ENCODE assay signal across 10 cellular contexts in genomic region chr1:156055343-156055645, GRCh38. TPM values are rescaled to one million over a fixed set of nuclear protein-coding genes. Genes with fewer than 3 reads are reported as not detected.
DNase-seq lines count a peak whose midpoint lies in the region; ATAC-seq and TF ChIP-seq lines count a peak whose summit lies in the region.
"Had no signal": no experiment of that assay in that cellular context is flagged by ENCODE, and none has a peak within 500 bp of the region (broad histone marks: within the 10 kb centered on the region; RNA-seq: fewer than 3 reads in every experiment).

No MANE protein-coding gene starts in this region.

- H3K27ac ChIP-seq in heart right ventricle (peak overlapping the region; percentile 16 to 99 (median 96)), breast epithelium (peak overlapping the region; percentile 87 to 91), uterus (peak overlapping the region; percentile 93)

- H3K9me3 ChIP-seq in heart right ventricle (no peaks in the 10 kb centered on the region), breast epithelium (no peaks in the 10 kb centered on the region), mononuclear cell (ENCODE audit: low read depth, low read length) (no peaks in the 10 kb centered on the region), uterus (no peaks in the 10 kb centered on the region)

- DNase-seq in heart right ventricle (no peak), cardiac septum (ENCODE audit: low spot score) (no peak), breast epithelium (ENCODE audit: low spot score in 2 of 2) (no peak), uterus (no peak)
- no peak for DNase-seq in activated CD4-positive, alpha-beta T cell treated with anti-CD3 and anti-CD28 coated beads for 1 hour

- TF ChIP-seq CTCF in heart right ventricle (IDR thresholded peaks at IDR 0.05) (no peak), breast epithelium (IDR thresholded peaks at IDR 0.05) (no peak), uterus (IDR thresholded peaks at IDR 0.05) (no peak)

- TF ChIP-seq POLR2A in breast epithelium (IDR thresholded peaks at IDR 0.05) = no peak
- no peak for TF ChIP-seq POLR2A in uterus (IDR thresholded peaks at IDR 0.05)

- H3K36me3 ChIP-seq in heart right ventricle (peaks cover 0 to 30% (median 0%) of the 10 kb centered on the region in 9 donors), breast epithelium (no peaks in the 10 kb centered on the region), uterus (no peaks in the 10 kb centered on the region)

- 1% methylated on average over 7 of the region's 7 CpGs for WGBS in heart right ventricle, 2 donors

- H3K4me3 ChIP-seq in heart right ventricle (peak overlapping the region; percentile 66 to 86 (median 79)), breast epithelium (peak overlapping the region; percentile 79 to 90 (median 83)), mononuclear cell (ENCODE audit: low read length) (peak overlapping the region; percentile 92), uterus (peak overlapping the region; percentile 54 to 93)

- H3K27me3 ChIP-seq in heart right ventricle (no peaks in the 10 kb centered on the region), breast epithelium (no peaks in the 10 kb centered on the region), mononuclear cell (ENCODE audit: insufficient read depth, low read length) (no peaks in the 10 kb centered on the region), uterus (no peaks in the 10 kb centered on the region)

- intact Hi-C loops in heart right ventricle (cut with DNase I) (loop anchor here in 3 of 10 donors (5.0 to 10.0 kb wide), 2 partner anchors 33 to 120 kb away; partner anchors contain the start of genes SSR2 (in 2 of the 3) and KHDC4 (in 1 of the 3)), cardiac septum (cut with DNase I) (loop anchor here (2.0 to 10.0 kb wide), 2 partner anchors 34 to 120 kb away; partner anchors contain the start of genes KHDC4 and SSR2), breast epithelium (cut with DNase I; ENCODE audit: low total_unique reads) (no loop called here), uterus (cut with DNase I; ENCODE audit: low total_unique reads) (no loop called here)

- no peak for ATAC-seq in heart right ventricle
- ATAC-seq in GM19455 (IDR thresholded peaks at IDR 0.05; ENCODE audit: unreplicated experiment) = no peak
- no peak for ATAC-seq in HG03196 (IDR thresholded peaks at IDR 0.05; ENCODE audit: unreplicated experiment)

- peaks cover 5 to 44% (median 31%) of the 10 kb centered on the region in 9 donors for H3K4me1 ChIP-seq in heart right ventricle
- no peaks in the 10 kb centered on the region for H3K4me1 ChIP-seq in breast epithelium
- H3K4me1 ChIP-seq in mononuclear cell (ENCODE audit: insufficient read depth, low read length) = peaks cover 24% of the 10 kb centered on the region
- no peaks in the 10 kb centered on the region for H3K4me1 ChIP-seq in uterus

RNA-seq across cellular contexts. Expression of gene LAMTOR2, which starts 0.7 kb away (rescaled TPM):
- total RNA-seq in heart right ventricle = 10 to 100 TPM; 49.4 to 64.9 (median 59.6) TPM
- 100 to 1,000 TPM in 1 of 2 donors, 10 to 100 TPM in 1; 94.3 to 105 TPM for polyA plus RNA-seq in heart right ventricle
- total RNA-seq in cardiac septum = 49.8 TPM
- total RNA-seq in breast epithelium = 10 to 100 TPM; 60.7 to 75.5 (median 69.8) TPM
- total RNA-seq in mononuclear cell = 16.6 TPM
- total RNA-seq in uterus = 10 to 100 TPM; 17.3 to 97.6 (median 38.1) TPM

RNA-seq across cellular contexts. Expression of gene UBQLN4, which starts 1.7 kb away (rescaled TPM):
- 10 to 100 TPM; 19.9 to 32.2 (median 26.2) TPM for total RNA-seq in heart right ventricle
- 10 to 100 TPM; 15.7 to 19.7 TPM for polyA plus RNA-seq in heart right ventricle
- total RNA-seq in cardiac septum = 26.3 TPM
- 10 to 100 TPM; 22.1 to 27.1 (median 23.3) TPM for total RNA-seq in breast epithelium
- total RNA-seq in mononuclear cell = 7.1 TPM
- total RNA-seq in uterus = 10 to 100 TPM in 2 of 4 donors, 1 to 10 TPM in 2; 2.6 to 47.0 (median 12.8) TPM

RNA-seq across cellular contexts. Expression of gene RAB25, which starts 5.7 kb away (rescaled TPM):
- total RNA-seq in heart right ventricle (under 1 TPM in 1 of 10 donors, not detected in 9; 0.50 TPM), cardiac septum (not detected), breast epithelium (10 to 100 TPM in 2 of 3 donors, not detected in 1; 40.3 to 68.6 TPM), mononuclear cell (0.21 TPM), uterus (1 to 10 TPM in 2 of 4 donors, not detected in 2; 5.0 to 5.5 TPM)
- polyA plus RNA-seq in heart right ventricle = under 1 TPM in 1 of 2 donors, not detected in 1; 0.17 TPM
- total RNA-seq: LHCN-M2, subcutaneous adipose tissue had no signal

RNA-seq across cellular contexts. Expression of gene MEX3A, which starts 27.0 kb away (rescaled TPM):
- under 1 TPM; 0.09 to 0.31 (median 0.19) TPM for total RNA-seq in heart right ventricle
- polyA plus RNA-seq in heart right ventricle = under 1 TPM; 0.17 to 0.29 TPM
- 0.24 TPM for total RNA-seq in cardiac septum
- 1 to 10 TPM in 2 of 3 donors, under 1 TPM in 1; 0.32 to 1.3 (median 1.3) TPM for total RNA-seq in breast epithelium
- not detected for total RNA-seq in mononuclear cell
- 10 to 100 TPM in 1 of 4 donors, 1 to 10 TPM in 1, under 1 TPM in 2; 0.29 to 13.3 (median 2.0) TPM for total RNA-seq in uterus

RNA-seq across cellular contexts. Expression of gene SSR2, which starts 34.5 kb away (rescaled TPM):
- total RNA-seq in heart right ventricle (100 to 1,000 TPM in 2 of 10 donors, 10 to 100 TPM in 8; 70.3 to 124 (median 73.7) TPM), cardiac septum (81.2 TPM), breast epithelium (100 to 1,000 TPM; 305 to 407 (median 370) TPM), mononuclear cell (403 TPM), uterus (100 to 1,000 TPM in 3 of 4 donors, 10 to 100 TPM in 1; 97.6 to 474 (median 227) TPM)
- 100 to 1,000 TPM in 1 of 2 donors, 10 to 100 TPM in 1; 66.1 to 322 TPM for polyA plus RNA-seq in heart right ventricle
